ENCODE assay signal across 32 cellular contexts in the genomic region with DNA sequence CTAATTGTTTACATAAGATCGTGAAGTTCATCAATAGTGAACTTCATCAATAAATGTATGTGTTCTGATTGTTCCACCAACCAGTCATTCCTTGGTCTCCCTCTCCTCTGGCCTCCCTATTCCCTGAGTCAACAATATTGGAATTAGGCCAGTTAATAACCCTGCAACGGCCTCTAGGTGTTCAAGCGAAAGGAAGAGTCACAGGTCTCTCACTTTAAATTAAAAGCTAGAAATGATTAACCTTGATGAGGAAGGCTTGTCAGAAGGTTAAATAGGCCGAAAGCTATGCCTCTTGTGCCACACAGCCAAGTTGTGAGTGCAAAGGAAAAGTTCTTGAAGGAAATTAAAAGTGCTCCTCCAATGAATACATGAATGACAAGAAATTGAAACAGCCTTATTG.
"Had no signal": no experiment of that assay in that cellular context is flagged by ENCODE, and none has a peak within 500 bp of the region (broad histone marks: within the 10 kb centered on the region; RNA-seq: fewer than 3 reads in every experiment).

No MANE protein-coding gene starts in this region.

- H3K4me1 Mint-ChIP-seq: activated naive CD4-positive, alpha-beta T cell treated with anti-CD3 and anti-CD28 coated beads, Interleukin-2, amount 10 ng/mL, durations not matched to agents 7 days and 5 days; nephron progenitor cell; stimulated activated memory B cell treated with anti-CD40 and anti-IgM and Interleukin-4, amounts not matched to agents 10 μg/mL and 1 μg/mL and 100 μg/mL, for 72 hours; stimulated activated naive CD8-positive, alpha-beta T cell treated with anti-CD3 and anti-CD28 coated beads, Interleukin-15, amount 100 ng/mL, for 72 hours; T-helper 17 cell had no signal

- H3K4me3 Mint-ChIP-seq: activated naive CD4-positive, alpha-beta T cell treated with anti-CD3 and anti-CD28 coated beads, Interleukin-2, amount 10 ng/mL, durations not matched to agents 7 days and 5 days; activated naive CD8-positive, alpha-beta T cell treated with anti-CD3 and anti-CD28 coated beads, Interleukin-2, amount 10 ng/mL, durations not matched to agents 7 days and 5 days; dendritic cell treated with granulocyte-macrophage colony-stimulating factor and Interleukin-4, amounts not matched to agents 40 ng/mL and 50 ng/mL, for 4 days; naive B cell; nephron progenitor cell; stimulated activated memory B cell treated with anti-CD40 and anti-IgM and Interleukin-4, amounts not matched to agents 10 μg/mL and 1 μg/mL and 100 μg/mL, for 72 hours; stimulated activated naive CD8-positive, alpha-beta T cell treated with anti-CD3 and anti-CD28 coated beads, Interleukin-15, amount 100 ng/mL, for 72 hours; T-helper 17 cell had no signal

- H3K27ac ChIP-seq: ascending aorta, brain microvascular endothelial cell, gastroesophageal sphincter, left ventricle myocardium inferior, neutrophil, skin epidermis, thyroid gland, upper lobe of right lung, WERI-Rb-1 had no signal

- H3K27me3 ChIP-seq: ascending aorta, brain microvascular endothelial cell, gastroesophageal sphincter, neutrophil, thyroid gland, upper lobe of right lung had no signal

- H3K27me3 Mint-ChIP-seq: activated naive CD4-positive, alpha-beta T cell treated with anti-CD3 and anti-CD28 coated beads, Interleukin-2, amount 10 ng/mL, durations not matched to agents 7 days and 5 days; activated naive CD8-positive, alpha-beta T cell treated with anti-CD3 and anti-CD28 coated beads, Interleukin-2, amount 10 ng/mL, durations not matched to agents 7 days and 5 days; dendritic cell treated with granulocyte-macrophage colony-stimulating factor and Interleukin-4, amounts not matched to agents 40 ng/mL and 50 ng/mL, for 4 days; naive B cell; stimulated activated memory B cell treated with anti-CD40 and anti-IgM and Interleukin-4, amounts not matched to agents 10 μg/mL and 1 μg/mL and 100 μg/mL, for 72 hours; stimulated activated naive CD8-positive, alpha-beta T cell treated with anti-CD3 and anti-CD28 coated beads, Interleukin-15, amount 100 ng/mL, for 72 hours; T-helper 17 cell had no signal

- DNase-seq: activated CD4-positive, alpha-beta T cell treated with anti-CD3 and anti-CD28 coated beads for 48 hours; activated CD4-positive, alpha-beta T cell treated with anti-CD3 and anti-CD28 coated beads, Interleukin-2, amount 50 U/mL, for 48 hours; activated CD8-positive, alpha-beta memory T cell treated with anti-CD3 and anti-CD28 coated beads for 24 hours; activated effector memory CD4-positive, alpha-beta T cell treated with anti-CD3 and anti-CD28 coated beads, Interleukin-2, amount 50 U/mL, for 16 hours; activated naive CD4-positive, alpha-beta T cell treated with anti-CD3 and anti-CD28 coated beads, Interleukin-2, amount 10 ng/mL, durations not matched to agents 7 days and 5 days; activated naive CD8-positive, alpha-beta T cell treated with anti-CD3 and anti-CD28 coated beads, Interleukin-2, amount 10 ng/mL, durations not matched to agents 7 days and 5 days; brain microvascular endothelial cell; caudate nucleus; erythroblast; hippocampal formation; kidney; left ventricle myocardium inferior; naive B cell; nephron progenitor cell; retina; stimulated activated CD4-positive, alpha-beta T cell treated with anti-CD3 and anti-CD28 coated beads, Interleukin-4, amount 100 ng/mL, for 24 hours; stimulated activated naive CD8-positive, alpha-beta T cell treated with anti-CD3 and anti-CD28 coated beads, Interleukin-15, amount 100 ng/mL, for 72 hours; substantia nigra; T-helper 17 cell; T1000; thyroid gland; upper lobe of right lung; WERI-Rb-1 had no signal

- H3K9me3 Mint-ChIP-seq: activated naive CD4-positive, alpha-beta T cell treated with anti-CD3 and anti-CD28 coated beads, Interleukin-2, amount 10 ng/mL, durations not matched to agents 7 days and 5 days; activated naive CD8-positive, alpha-beta T cell treated with anti-CD3 and anti-CD28 coated beads, Interleukin-2, amount 10 ng/mL, durations not matched to agents 7 days and 5 days; dendritic cell treated with granulocyte-macrophage colony-stimulating factor and Interleukin-4, amounts not matched to agents 40 ng/mL and 50 ng/mL, for 4 days; naive B cell; nephron progenitor cell; stimulated activated memory B cell treated with anti-CD40 and anti-IgM and Interleukin-4, amounts not matched to agents 10 μg/mL and 1 μg/mL and 100 μg/mL, for 72 hours; stimulated activated naive CD8-positive, alpha-beta T cell treated with anti-CD3 and anti-CD28 coated beads, Interleukin-15, amount 100 ng/mL, for 72 hours had no signal

- H3K27ac Mint-ChIP-seq: activated naive CD4-positive, alpha-beta T cell treated with anti-CD3 and anti-CD28 coated beads, Interleukin-2, amount 10 ng/mL, durations not matched to agents 7 days and 5 days; activated naive CD8-positive, alpha-beta T cell treated with anti-CD3 and anti-CD28 coated beads, Interleukin-2, amount 10 ng/mL, durations not matched to agents 7 days and 5 days; dendritic cell treated with granulocyte-macrophage colony-stimulating factor and Interleukin-4, amounts not matched to agents 40 ng/mL and 50 ng/mL, for 4 days; nephron progenitor cell; stimulated activated memory B cell treated with anti-CD40 and anti-IgM and Interleukin-4, amounts not matched to agents 10 μg/mL and 1 μg/mL and 100 μg/mL, for 72 hours; stimulated activated naive CD8-positive, alpha-beta T cell treated with anti-CD3 and anti-CD28 coated beads, Interleukin-15, amount 100 ng/mL, for 72 hours; T-helper 17 cell had no signal

- H3K9me3 ChIP-seq: ascending aorta, gastroesophageal sphincter, left ventricle myocardium inferior, neutrophil, thyroid gland, upper lobe of right lung had no signal

- ATAC-seq: activated CD4-positive, CD25-positive, alpha-beta regulatory T cell treated with anti-CD3 and anti-CD28 coated beads, Interleukin-2, amount 50 U/mL, for 24 hours; gastroesophageal sphincter; sciatic nerve; stimulated activated memory B cell treated with anti-CD40 and anti-IgM and Interleukin-4, amounts not matched to agents 10 μg/mL and 1 μg/mL and 100 μg/mL, for 72 hours; stimulated activated naive CD8-positive, alpha-beta T cell treated with anti-CD3 and anti-CD28 coated beads, Interleukin-15, amount 100 ng/mL, for 72 hours; T-helper 17 cell; upper lobe of right lung had no signal

- H3K4me3 ChIP-seq: ascending aorta, gastroesophageal sphincter, left ventricle myocardium inferior, lung, skin epidermis, thyroid gland, upper lobe of right lung had no signal

- H3K4me1 ChIP-seq: ascending aorta, gastroesophageal sphincter, left ventricle myocardium inferior, thyroid gland, upper lobe of right lung had no signal
